Comparison of ENCODE assay signal across 31 cellular contexts in the genomic region with DNA sequence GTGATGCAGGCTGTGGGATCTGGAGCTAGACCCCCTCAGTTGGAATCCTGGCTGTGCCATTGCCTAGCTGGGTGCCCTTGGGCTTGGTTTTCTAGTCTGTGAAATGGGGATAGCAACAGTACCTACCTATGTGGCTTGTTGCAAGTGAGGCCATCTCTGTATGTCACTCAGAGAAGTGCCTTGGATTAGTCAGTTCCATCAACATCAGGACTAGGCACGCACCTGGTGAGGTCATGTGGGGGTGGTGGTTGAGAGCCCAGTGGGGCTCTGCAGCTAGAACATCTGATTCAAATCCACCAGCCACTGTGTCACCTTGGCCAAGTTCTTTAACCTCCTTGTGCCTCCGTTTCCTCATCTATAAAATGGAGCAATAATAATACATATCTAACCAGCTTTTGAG. TPM values are rescaled to one million over a fixed set of nuclear protein-coding genes. Genes with fewer than 3 reads are reported as not detected.
"Had no signal": no experiment of that assay in that cellular context is flagged by ENCODE, and none has a peak within 500 bp of the region (broad histone marks: within the 10 kb centered on the region; RNA-seq: fewer than 3 reads in every experiment).

No MANE protein-coding gene starts in this region.

- DNase-seq: hippocampal formation; kidney glomerular epithelial cell; left cardiac atrium; lower lobe of right lung; mammary epithelial cell; mesenchymal stem cell; naive thymus-derived CD4-positive, alpha-beta T cell; ovary; retina; right cardiac atrium; stimulated activated CD4-positive, alpha-beta T cell treated with anti-CD3 and anti-CD28 coated beads, Interleukin-1b, Interleukin-23, amount 100 ng/mL, for 48 hours; stimulated activated CD4-positive, alpha-beta T cell treated with anti-CD3 and anti-CD28 coated beads, Interleukin-2, amount 100 ng/mL, for 48 hours; stimulated activated CD4-positive, alpha-beta T cell treated with anti-CD3 and anti-CD28 coated beads, Interleukin-4, amount 100 ng/mL, for 4 hours; stimulated activated CD8-positive, alpha-beta memory T cell treated with anti-CD3 and anti-CD28 coated beads, Interleukin-4, amount 100 ng/mL, for 48 hours; stimulated activated naive B cell treated with anti-CD40 and anti-IgM and Interleukin-4, amounts not matched to agents 10 μg/mL and 1 μg/mL and 100 μg/mL, for 72 hours; stimulated activated naive CD8-positive, alpha-beta T cell treated with anti-CD3 and anti-CD28 coated beads, Interleukin-15, Interleukin-2, amounts not matched to agents 100 U/mL and 50 U/mL, for 24 hours; stomach; testis; thyroid gland; transverse colon; upper lobe of left lung had no signal

- H3K36me3 ChIP-seq: lower lobe of right lung, ovary, prostate gland, stomach, thyroid gland, transverse colon, upper lobe of left lung, vagina had no signal

- H3K4me3 Mint-ChIP-seq: naive thymus-derived CD4-positive, alpha-beta T cell; natural killer cell treated with Interleukin-12 subunit alpha and Interleukin-12 subunit beta and Interleukin-15 and Interleukin-18, amount 100 ng/mL, for 72 hours; stimulated activated naive B cell treated with anti-CD40 and anti-IgM and Interleukin-4, amounts not matched to agents 10 μg/mL and 1 μg/mL and 100 μg/mL, for 72 hours had no signal

- H3K4me1 ChIP-seq: lower lobe of right lung, prostate gland, stomach, thyroid gland, transverse colon, vagina had no signal

- H3K4me3 ChIP-seq: lower lobe of right lung, ovary, prostate gland, smooth muscle cell, stomach, testis, thyroid gland, transverse colon, upper lobe of left lung, vagina had no signal

- H3K9me3 ChIP-seq: lower lobe of right lung, ovary, prostate gland, stomach, testis, thyroid gland, transverse colon, upper lobe of left lung, vagina had no signal

- H3K27ac Mint-ChIP-seq: naive thymus-derived CD4-positive, alpha-beta T cell; natural killer cell treated with Interleukin-12 subunit alpha and Interleukin-12 subunit beta and Interleukin-15 and Interleukin-18, amount 100 ng/mL, for 72 hours; stimulated activated naive B cell treated with anti-CD40 and anti-IgM and Interleukin-4, amounts not matched to agents 10 μg/mL and 1 μg/mL and 100 μg/mL, for 72 hours had no signal

- H3K4me2 ChIP-seq: smooth muscle cell had no signal

- H3K36me3 Mint-ChIP-seq: naive thymus-derived CD4-positive, alpha-beta T cell; natural killer cell treated with Interleukin-12 subunit alpha and Interleukin-12 subunit beta and Interleukin-15 and Interleukin-18, amount 100 ng/mL, for 72 hours; stimulated activated naive B cell treated with anti-CD40 and anti-IgM and Interleukin-4, amounts not matched to agents 10 μg/mL and 1 μg/mL and 100 μg/mL, for 72 hours had no signal

- H3K9me3 Mint-ChIP-seq: naive thymus-derived CD4-positive, alpha-beta T cell; natural killer cell treated with Interleukin-12 subunit alpha and Interleukin-12 subunit beta and Interleukin-15 and Interleukin-18, amount 100 ng/mL, for 72 hours; stimulated activated naive B cell treated with anti-CD40 and anti-IgM and Interleukin-4, amounts not matched to agents 10 μg/mL and 1 μg/mL and 100 μg/mL, for 72 hours had no signal

- H3K27me3 ChIP-seq: ovary, testis, thyroid gland, transverse colon, upper lobe of left lung, vagina had no signal

- FAIRE-seq: keratinocyte had no signal

- H3K4me1 Mint-ChIP-seq: naive thymus-derived CD4-positive, alpha-beta T cell; stimulated activated naive B cell treated with anti-CD40 and anti-IgM and Interleukin-4, amounts not matched to agents 10 μg/mL and 1 μg/mL and 100 μg/mL, for 72 hours had no signal

- ATAC-seq: left cardiac atrium; lower lobe of right lung; naive thymus-derived CD4-positive, alpha-beta T cell; natural killer cell treated with Interleukin-12 subunit alpha and Interleukin-12 subunit beta and Interleukin-15 and Interleukin-18, amount 100 ng/mL, for 72 hours; right cardiac atrium; stimulated activated naive B cell treated with anti-CD40 and anti-IgM and Interleukin-4, amounts not matched to agents 10 μg/mL and 1 μg/mL and 100 μg/mL, for 72 hours; stimulated activated naive CD8-positive, alpha-beta T cell treated with anti-CD3 and anti-CD28 coated beads, Interleukin-15, Interleukin-2, amounts not matched to agents 100 U/mL and 50 U/mL, for 24 hours had no signal

- H3K27ac ChIP-seq: lower lobe of right lung, ovary, prostate gland, stomach, testis, thyroid gland, transverse colon, upper lobe of left lung, vagina had no signal

RNA-seq across cellular contexts. Expression of a gene that starts 12.5 kb away (rescaled TPM):
- total RNA-seq: left lobe of liver; liver; mammary epithelial cell; mononuclear cell; myocyte; naive thymus-derived CD4-positive, alpha-beta T cell; smooth muscle cell; transverse colon; vagina had no signal
- polyA plus RNA-seq: keratinocyte; liver; mammary epithelial cell; naive thymus-derived CD4-positive, alpha-beta T cell; neural cell; smooth muscle cell had no signal
